10 cellular contexts compared by ENCODE assay signal in the genomic region with DNA sequence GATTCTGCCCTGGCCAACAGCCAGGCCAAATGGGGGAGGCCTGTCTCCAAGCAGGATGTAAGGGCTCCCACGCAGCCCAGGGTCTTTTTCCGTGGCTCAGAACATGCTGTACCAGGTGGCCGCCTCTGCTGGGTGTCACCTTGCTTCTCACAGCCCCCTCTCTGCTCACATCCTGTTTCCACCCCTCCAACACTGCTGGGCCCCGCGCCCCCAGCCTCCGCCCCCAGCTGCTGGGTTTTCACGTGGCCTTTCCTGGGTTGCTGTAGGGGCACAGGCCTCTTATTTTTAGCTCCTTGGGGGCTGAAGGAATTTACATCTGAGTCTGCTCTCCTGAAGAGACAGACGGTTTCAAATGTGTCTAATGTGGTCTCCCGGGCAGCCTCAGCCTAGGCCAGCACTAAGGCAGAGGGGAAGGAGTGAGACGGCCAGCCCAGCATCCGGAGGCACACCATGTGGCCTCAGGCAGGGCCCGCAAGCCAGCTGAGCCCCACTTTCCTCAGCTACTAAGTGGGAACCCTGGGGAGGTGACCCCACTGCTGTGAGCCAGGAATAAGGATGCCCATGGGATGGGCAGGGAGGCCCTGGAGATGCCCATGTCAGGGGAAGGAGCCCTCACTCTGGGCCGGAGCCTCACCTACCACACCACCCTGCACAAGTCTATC. TPM values are rescaled to one million over a fixed set of nuclear protein-coding genes. Genes with fewer than 3 reads are reported as not detected.
DNase-seq lines count a peak whose midpoint lies in the region; ATAC-seq and TF ChIP-seq lines count a peak whose summit lies in the region.
"Had no signal": no experiment of that assay in that cellular context is flagged by ENCODE, and none has a peak within 500 bp of the region (broad histone marks: within the 10 kb centered on the region; RNA-seq: fewer than 3 reads in every experiment).

No MANE protein-coding gene starts in this region.

- no peak overlapping the region for H3K27ac ChIP-seq in right cardiac atrium (ENCODE audit: low read length)
- H3K27ac ChIP-seq in left ventricle myocardium inferior (replicated peaks) = no peak overlapping the region
- no peak overlapping the region for H3K27ac ChIP-seq in suprapubic skin

- H3K9me3 ChIP-seq in right cardiac atrium (ENCODE audit: control insufficient read depth, low read length) (no peaks in the 10 kb centered on the region), left ventricle myocardium inferior (replicated peaks) (peaks cover 8% of the 10 kb centered on the region), neuron (ENCODE audit: low read length) (no peaks in the 10 kb centered on the region), suprapubic skin (no peaks in the 10 kb centered on the region), Caco-2 (no peaks in the 10 kb centered on the region)

- intact Hi-C loops in right cardiac atrium (cut with DNase I) = no loop called here
- intact Hi-C loops in left ventricle myocardium inferior (cut with micrococcal nuclease) = no loop called here
- intact Hi-C loops in Caco-2 (cut with micrococcal nuclease; ENCODE audit: unreplicated experiment) = no loop called here

- H3K36me3 ChIP-seq in left ventricle myocardium inferior (no peaks in the 10 kb centered on the region), neuron (ENCODE audit: insufficient read depth, low read length) (no peaks in the 10 kb centered on the region), suprapubic skin (no peaks in the 10 kb centered on the region), Caco-2 (ENCODE audit: control insufficient read depth, insufficient read depth, low read length) (no peaks in the 10 kb centered on the region)

- CTCF ChIA-PET in Caco-2 (lab: Charles Lee) = no interaction called here

- H3K4me3 ChIP-seq in right cardiac atrium (ENCODE audit: low read length) = no peak overlapping the region
- H3K4me3 ChIP-seq in left ventricle myocardium inferior = no peak overlapping the region
- H3K4me3 ChIP-seq in neuron (ENCODE audit: low read length) = no peak overlapping the region
- H3K4me3 ChIP-seq in foreskin fibroblast (ENCODE audit: low read depth in 1 of 2, low read length in 2 of 2) = no peak overlapping the region
- no peak overlapping the region for H3K4me3 ChIP-seq in suprapubic skin
- no peak overlapping the region for H3K4me3 ChIP-seq in Caco-2 (ENCODE audit: low read depth, low read length)

- H2AFZ ChIP-seq in neuron (ENCODE audit: low read depth, low read length) = peak overlapping the region; percentile 41

- DNase-seq in right cardiac atrium (no peak), left ventricle myocardium inferior (no peak), foreskin fibroblast (no peak), suprapubic skin (ENCODE audit: low spot score in 2 of 2) (no peak), Caco-2 (no peak)
- peak; percentile 92 for DNase-seq in activated T-cell treated with anti-CD3 and anti-CD28 coated beads, Interleukin-2, amount 50 U/mL, for 48 hours

- H3K4me3 Mint-ChIP-seq in Caco-2 (ENCODE audit: unreplicated experiment) = no peak overlapping the region

- POLR2A ChIA-PET in Caco-2 (lab: Charles Lee) = no interaction called here

- TF ChIP-seq POLR2A in suprapubic skin (IDR thresholded peaks at IDR 0.05) = no peak

- H3K27me3 Mint-ChIP-seq in Caco-2 (ENCODE audit: insufficient read depth, unreplicated experiment) = no peaks in the 10 kb centered on the region

- no peak for TF ChIP-seq EP300 in suprapubic skin (IDR thresholded peaks at IDR 0.05)

- 48% methylated on average over 13 of the region's 13 CpGs for WGBS in right cardiac atrium
- 70% methylated on average over 10 of the region's 13 CpGs for WGBS in suprapubic skin

- no peak overlapping the region for H3K27ac Mint-ChIP-seq in Caco-2 (ENCODE audit: unreplicated experiment)

- no peak for TF ChIP-seq CTCF in left ventricle myocardium inferior (IDR thresholded peaks at IDR 0.05; ENCODE audit: borderline replicate concordance)
- no peak for TF ChIP-seq CTCF in foreskin fibroblast (IDR thresholded peaks at IDR 0.05; ENCODE audit: low read depth, low read length)
- TF ChIP-seq CTCF in suprapubic skin (IDR thresholded peaks at IDR 0.05) = no peak
- TF ChIP-seq CTCF in Caco-2 (IDR thresholded peaks at IDR 0.05; ENCODE audit: insufficient read depth in 1 of 2, low read depth in 1 of 2, low read length in 1 of 2, severe bottlenecking in 1 of 2, unreplicated experiment in 1 of 2) = no peak

- peaks cover 7% of the 10 kb centered on the region for H3K4me1 Mint-ChIP-seq in Caco-2 (ENCODE audit: low read depth, unreplicated experiment)

- ATAC-seq in right cardiac atrium (peak; percentile 40 to 44), HG03439 (IDR thresholded peaks at IDR 0.05; ENCODE audit: unreplicated experiment) (peak; percentile 49)

- H3K36me3 Mint-ChIP-seq in Caco-2 (ENCODE audit: insufficient read depth, unreplicated experiment) = no peaks in the 10 kb centered on the region

- H3K27me3 ChIP-seq in right cardiac atrium (ENCODE audit: control insufficient read depth, insufficient read depth) = no peaks in the 10 kb centered on the region
- H3K27me3 ChIP-seq in left ventricle myocardium inferior (ENCODE audit: low read depth) = peaks cover 4% of the 10 kb centered on the region
- no peaks in the 10 kb centered on the region for H3K27me3 ChIP-seq in neuron (ENCODE audit: insufficient read depth, low read length)
- H3K27me3 ChIP-seq in suprapubic skin = no peaks in the 10 kb centered on the region
- no peaks in the 10 kb centered on the region for H3K27me3 ChIP-seq in Caco-2 (replicated peaks; ENCODE audit: control insufficient read depth, insufficient read depth, low read length)

- no peaks in the 10 kb centered on the region for H3K9me3 Mint-ChIP-seq in Caco-2 (ENCODE audit: unreplicated experiment)

- H3K4me1 ChIP-seq in right cardiac atrium (ENCODE audit: control insufficient read depth, insufficient read depth, low read length) (no peaks in the 10 kb centered on the region), left ventricle myocardium inferior (no peaks in the 10 kb centered on the region), neuron (ENCODE audit: insufficient read depth, low read length) (no peaks in the 10 kb centered on the region), suprapubic skin (no peaks in the 10 kb centered on the region), Caco-2 (no peaks in the 10 kb centered on the region)

- BruUV-seq in Caco-2 (replicated peaks; lab: Mats Ljungman, UMichigan) = no TSS peak

RNA-seq across cellular contexts. Expression of gene DUSP2, which starts 18.7 kb away (rescaled TPM):
- total RNA-seq in right cardiac atrium (1 to 10 TPM; 1.2 to 2.6 (median 1.4) TPM), left ventricle myocardium inferior (0.82 TPM), suprapubic skin (100 to 1,000 TPM in 1 of 4 donors, 10 to 100 TPM in 3; 26.0 to 124 (median 74.1) TPM), Caco-2 (2022) (13.4 and 13.6 TPM in 2 replicates)
- polyA plus RNA-seq in right cardiac atrium = 2.2 TPM

RNA-seq across cellular contexts. Expression of gene ASTL, which starts 25.6 kb away (rescaled TPM):
- total RNA-seq in right cardiac atrium (not detected), left ventricle myocardium inferior (not detected), suprapubic skin (1 to 10 TPM in 1 of 4 donors, under 1 TPM in 1, not detected in 2; 0.87 to 1.7 TPM), Caco-2 (2022) (0.23 TPM in 1 of 2 replicates, not detected in the other)
- not detected for polyA plus RNA-seq in right cardiac atrium
- total RNA-seq: bronchial epithelial cell, skeletal muscle tissue had no signal

RNA-seq across cellular contexts. Expression of gene STARD7, which starts 44.7 kb away (rescaled TPM):
- total RNA-seq in right cardiac atrium = 100 to 1,000 TPM; 142 to 184 (median 156) TPM
- 61.9 TPM for polyA plus RNA-seq in right cardiac atrium
- 174 TPM for total RNA-seq in left ventricle myocardium inferior
- total RNA-seq in suprapubic skin = 10 to 100 TPM; 69.4 to 92.4 (median 76.8) TPM
- 214 and 224 TPM in 2 replicates for total RNA-seq in Caco-2 (2022)

RNA-seq across cellular contexts. Expression of gene ADRA2B, which starts 47.5 kb away (rescaled TPM):
- under 1 TPM; 0.11 to 0.91 (median 0.66) TPM for total RNA-seq in right cardiac atrium
- polyA plus RNA-seq in right cardiac atrium = 2.2 TPM
- 2.9 TPM for total RNA-seq in left ventricle myocardium inferior
- total RNA-seq in suprapubic skin = 1 to 10 TPM in 2 of 4 donors, under 1 TPM in 2; 0.93 to 3.6 (median 1.2) TPM
- total RNA-seq in Caco-2 (2022) = 0.12 and 0.20 TPM in 2 replicates
- total RNA-seq: bronchial epithelial cell had no signal

Comparison
In these comparisons a context has a peak if more than half of its experiments do, and no peak if none do; other contexts are left out.
1. DNase-seq: peak in activated T-cell treated with anti-CD3 and anti-CD28 coated beads, Interleukin-2, amount 50 U/mL, for 48 hours (2 of 2); none in right cardiac atrium (0 of 3), left ventricle myocardium inferior (single experiment), foreskin fibroblast (0 of 2), suprapubic skin (0 of 2) and Caco-2 (0 of 2).